In genomic region chr20:32762754-32763201, GRCh38 we compare ENCODE assay signal across 1 cellular context.
TF ChIP-seq lines count a peak whose summit lies in the region.

No MANE protein-coding gene starts in this region.

TF ChIP-seq in HepG2, 621 proteins besides CTCF, POLR2A, EP300 and RAD21 (continues in another document):
- TF ChIP-seq ZNF629 (CRISPR knock-in tag; conservative IDR thresholded peaks at IDR 0.05), result no peak
- no peak for TF ChIP-seq ZSCAN31 (CRISPR knock-in tag; IDR thresholded peaks at IDR 0.05; ENCODE audit: low read depth)
- TF ChIP-seq, protein P1, sequence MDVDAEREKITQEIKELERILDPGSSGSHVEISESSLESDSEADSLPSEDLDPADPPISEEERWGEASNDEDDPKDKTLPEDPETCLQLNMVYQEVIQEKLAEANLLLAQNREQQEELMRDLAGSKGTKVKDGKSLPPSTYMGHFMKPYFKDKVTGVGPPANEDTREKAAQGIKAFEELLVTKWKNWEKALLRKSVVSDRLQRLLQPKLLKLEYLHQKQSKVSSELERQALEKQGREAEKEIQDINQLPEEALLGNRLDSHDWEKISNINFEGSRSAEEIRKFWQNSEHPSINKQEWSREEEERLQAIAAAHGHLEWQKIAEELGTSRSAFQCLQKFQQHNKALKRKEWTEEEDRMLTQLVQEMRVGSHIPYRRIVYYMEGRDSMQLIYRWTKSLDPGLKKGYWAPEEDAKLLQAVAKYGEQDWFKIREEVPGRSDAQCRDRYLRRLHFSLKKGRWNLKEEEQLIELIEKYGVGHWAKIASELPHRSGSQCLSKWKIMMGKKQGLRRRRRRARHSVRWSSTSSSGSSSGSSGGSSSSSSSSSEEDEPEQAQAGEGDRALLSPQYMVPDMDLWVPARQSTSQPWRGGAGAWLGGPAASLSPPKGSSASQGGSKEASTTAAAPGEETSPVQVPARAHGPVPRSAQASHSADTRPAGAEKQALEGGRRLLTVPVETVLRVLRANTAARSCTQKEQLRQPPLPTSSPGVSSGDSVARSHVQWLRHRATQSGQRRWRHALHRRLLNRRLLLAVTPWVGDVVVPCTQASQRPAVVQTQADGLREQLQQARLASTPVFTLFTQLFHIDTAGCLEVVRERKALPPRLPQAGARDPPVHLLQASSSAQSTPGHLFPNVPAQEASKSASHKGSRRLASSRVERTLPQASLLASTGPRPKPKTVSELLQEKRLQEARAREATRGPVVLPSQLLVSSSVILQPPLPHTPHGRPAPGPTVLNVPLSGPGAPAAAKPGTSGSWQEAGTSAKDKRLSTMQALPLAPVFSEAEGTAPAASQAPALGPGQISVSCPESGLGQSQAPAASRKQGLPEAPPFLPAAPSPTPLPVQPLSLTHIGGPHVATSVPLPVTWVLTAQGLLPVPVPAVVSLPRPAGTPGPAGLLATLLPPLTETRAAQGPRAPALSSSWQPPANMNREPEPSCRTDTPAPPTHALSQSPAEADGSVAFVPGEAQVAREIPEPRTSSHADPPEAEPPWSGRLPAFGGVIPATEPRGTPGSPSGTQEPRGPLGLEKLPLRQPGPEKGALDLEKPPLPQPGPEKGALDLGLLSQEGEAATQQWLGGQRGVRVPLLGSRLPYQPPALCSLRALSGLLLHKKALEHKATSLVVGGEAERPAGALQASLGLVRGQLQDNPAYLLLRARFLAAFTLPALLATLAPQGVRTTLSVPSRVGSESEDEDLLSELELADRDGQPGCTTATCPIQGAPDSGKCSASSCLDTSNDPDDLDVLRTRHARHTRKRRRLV (CRISPR knock-in tag; IDR thresholded peaks at IDR 0.05), result peak; percentile 65; the same call in 1 of the 2 replicates
- peak; percentile 52; the same call in 1 of the 2 replicates for TF ChIP-seq ZNF777 (CRISPR knock-in tag; IDR thresholded peaks at IDR 0.05)
- 0 out of 2 replicates have a peak, but pooled peaks have one; percentile 43 for TF ChIP-seq ZNF710 (CRISPR knock-in tag; IDR thresholded peaks at IDR 0.05; ENCODE audit: borderline replicate concordance)
- TF ChIP-seq, protein P2, sequence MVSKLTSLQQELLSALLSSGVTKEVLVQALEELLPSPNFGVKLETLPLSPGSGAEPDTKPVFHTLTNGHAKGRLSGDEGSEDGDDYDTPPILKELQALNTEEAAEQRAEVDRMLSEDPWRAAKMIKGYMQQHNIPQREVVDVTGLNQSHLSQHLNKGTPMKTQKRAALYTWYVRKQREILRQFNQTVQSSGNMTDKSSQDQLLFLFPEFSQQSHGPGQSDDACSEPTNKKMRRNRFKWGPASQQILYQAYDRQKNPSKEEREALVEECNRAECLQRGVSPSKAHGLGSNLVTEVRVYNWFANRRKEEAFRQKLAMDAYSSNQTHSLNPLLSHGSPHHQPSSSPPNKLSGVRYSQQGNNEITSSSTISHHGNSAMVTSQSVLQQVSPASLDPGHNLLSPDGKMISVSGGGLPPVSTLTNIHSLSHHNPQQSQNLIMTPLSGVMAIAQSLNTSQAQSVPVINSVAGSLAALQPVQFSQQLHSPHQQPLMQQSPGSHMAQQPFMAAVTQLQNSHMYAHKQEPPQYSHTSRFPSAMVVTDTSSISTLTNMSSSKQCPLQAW (CRISPR knock-in tag; IDR thresholded peaks at IDR 0.05), result peak; percentile 64; the same call in 1 of the 2 replicates
- TF ChIP-seq KAT8 (CRISPR knock-in tag; IDR thresholded peaks at IDR 0.05), result no peak
- TF ChIP-seq TBX3 (IDR thresholded peaks at IDR 0.05; ENCODE audit: borderline replicate concordance), result no peak
- TF ChIP-seq MTF2 (CRISPR knock-in tag; IDR thresholded peaks at IDR 0.05; ENCODE audit: borderline replicate concordance), result no peak
- peak; percentile 37; the same call in 1 of the 2 replicates for TF ChIP-seq ZNF441 (CRISPR knock-in tag; IDR thresholded peaks at IDR 0.05; ENCODE audit: borderline replicate concordance)
- TF ChIP-seq, protein P3, sequence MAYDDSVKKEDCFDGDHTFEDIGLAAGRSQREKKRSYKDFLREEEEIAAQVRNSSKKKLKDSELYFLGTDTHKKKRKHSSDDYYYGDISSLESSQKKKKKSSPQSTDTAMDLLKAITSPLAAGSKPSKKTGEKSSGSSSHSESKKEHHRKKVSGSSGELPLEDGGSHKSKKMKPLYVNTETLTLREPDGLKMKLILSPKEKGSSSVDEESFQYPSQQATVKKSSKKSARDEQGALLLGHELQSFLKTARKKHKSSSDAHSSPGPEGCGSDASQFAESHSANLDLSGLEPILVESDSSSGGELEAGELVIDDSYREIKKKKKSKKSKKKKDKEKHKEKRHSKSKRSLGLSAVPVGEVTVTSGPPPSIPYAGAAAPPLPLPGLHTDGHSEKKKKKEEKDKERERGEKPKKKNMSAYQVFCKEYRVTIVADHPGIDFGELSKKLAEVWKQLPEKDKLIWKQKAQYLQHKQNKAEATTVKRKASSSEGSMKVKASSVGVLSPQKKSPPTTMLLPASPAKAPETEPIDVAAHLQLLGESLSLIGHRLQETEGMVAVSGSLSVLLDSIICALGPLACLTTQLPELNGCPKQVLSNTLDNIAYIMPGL (CRISPR knock-in tag; IDR thresholded peaks at IDR 0.05; ENCODE audit: borderline replicate concordance in 1 of 2, low read depth in 1 of 2), result peak in 1 of 2 experiments; percentile 61; a peak in 2 of 4 replicates
- peak; percentile 81; the same call in 1 of the 2 replicates for TF ChIP-seq NRL (CRISPR knock-in tag; IDR thresholded peaks at IDR 0.05; ENCODE audit: borderline replicate concordance)
- no peak for TF ChIP-seq SETDB1 (CRISPR knock-in tag; IDR thresholded peaks at IDR 0.05; ENCODE audit: borderline replicate concordance)
- TF ChIP-seq BRCA1 (CRISPR knock-in tag; IDR thresholded peaks at IDR 0.05), result 0 out of 2 replicates have a peak, but pooled peaks have one; percentile 8
- TF ChIP-seq MLXIP (CRISPR knock-in tag; IDR thresholded peaks at IDR 0.05; ENCODE audit: borderline replicate concordance), result 0 out of 2 replicates have a peak, but pooled peaks have one; percentile 15
- no peak for TF ChIP-seq SNAPC5 (CRISPR knock-in tag; IDR thresholded peaks at IDR 0.05; ENCODE audit: borderline replicate concordance)
- TF ChIP-seq ZNF547 (CRISPR knock-in tag; IDR thresholded peaks at IDR 0.05), result peak; percentile 3
- TF ChIP-seq HNF4G (IDR thresholded peaks at IDR 0.05; ENCODE audit: borderline replicate concordance, low read depth, low read length), result no peak
- TF ChIP-seq HNF4G (CRISPR knock-in tag; IDR thresholded peaks at IDR 0.05; ENCODE audit: borderline replicate concordance, low read depth), result 0 out of 2 replicates have a peak, but pooled peaks have one; percentile 11
- TF ChIP-seq HIC2 (CRISPR knock-in tag; IDR thresholded peaks at IDR 0.05; ENCODE audit: low read depth), result 0 out of 2 replicates have a peak, but pooled peaks have one; percentile 28
- TF ChIP-seq CENPX (CRISPR knock-in tag; IDR thresholded peaks at IDR 0.05), result no peak
- no peak for TF ChIP-seq ATF6 (CRISPR knock-in tag; conservative IDR thresholded peaks at IDR 0.05)
- TF ChIP-seq FOXP1 (IDR thresholded peaks at IDR 0.05), result no peak
- no peak for TF ChIP-seq FOXP1 (CRISPR knock-in tag; IDR thresholded peaks at IDR 0.05)
- TF ChIP-seq, protein P4, sequence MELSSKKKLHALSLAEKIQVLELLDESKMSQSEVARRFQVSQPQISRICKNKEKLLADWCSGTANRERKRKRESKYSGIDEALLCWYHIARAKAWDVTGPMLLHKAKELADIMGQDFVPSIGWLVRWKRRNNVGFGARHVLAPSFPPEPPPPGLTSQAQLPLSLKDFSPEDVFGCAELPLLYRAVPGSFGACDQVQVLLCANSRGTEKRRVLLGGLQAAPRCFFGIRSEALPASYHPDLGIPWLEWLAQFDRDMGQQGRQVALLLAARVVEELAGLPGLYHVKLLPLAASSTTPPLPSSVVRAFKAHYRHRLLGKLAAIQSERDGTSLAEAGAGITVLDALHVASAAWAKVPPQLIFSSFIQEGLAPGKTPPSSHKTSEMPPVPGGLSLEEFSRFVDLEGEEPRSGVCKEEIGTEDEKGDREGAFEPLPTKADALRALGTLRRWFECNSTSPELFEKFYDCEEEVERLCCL (CRISPR knock-in tag; IDR thresholded peaks at IDR 0.05; ENCODE audit: borderline replicate concordance), result 0 out of 2 replicates have a peak, but pooled peaks have one; percentile 16
- TF ChIP-seq ZNF224 (CRISPR knock-in tag; IDR thresholded peaks at IDR 0.05), result no peak; the same call in none of the 2 replicates
- no peak for TF ChIP-seq PAWR (CRISPR knock-in tag; IDR thresholded peaks at IDR 0.05; ENCODE audit: borderline replicate concordance)
- no peak for TF ChIP-seq POLR2AphosphoS2 (IDR thresholded peaks at IDR 0.05; ENCODE audit: low read depth, low read length)
- 0 out of 2 replicates have a peak, but pooled peaks have one; percentile 7 for TF ChIP-seq ERF (CRISPR knock-in tag; IDR thresholded peaks at IDR 0.05)
- TF ChIP-seq ZNF713 (CRISPR knock-in tag; IDR thresholded peaks at IDR 0.05), result 0 out of 2 replicates have a peak, but pooled peaks have one; percentile 10
- TF ChIP-seq ZNF761 (CRISPR knock-in tag; conservative IDR thresholded peaks at IDR 0.05), result peak; percentile 67; the same call in 1 of the 2 replicates
- TF ChIP-seq ZNF564 (CRISPR knock-in tag; IDR thresholded peaks at IDR 0.05), result no peak
- TF ChIP-seq TBP (CRISPR knock-in tag; IDR thresholded peaks at IDR 0.05), result no peak
- no peak for TF ChIP-seq KAT2B (IDR thresholded peaks at IDR 0.05; ENCODE audit: borderline replicate concordance, low read depth, low read length)
- TF ChIP-seq ZNF549 (CRISPR knock-in tag; IDR thresholded peaks at IDR 0.05), result no peak
- no peak for TF ChIP-seq CENPBD1 (CRISPR knock-in tag; IDR thresholded peaks at IDR 0.05; ENCODE audit: borderline replicate concordance, low read depth)
- TF ChIP-seq ZNF160 (CRISPR knock-in tag; IDR thresholded peaks at IDR 0.05), result 0 out of 2 replicates have a peak, but pooled peaks have one; percentile 6
- TF ChIP-seq KDM6A (CRISPR knock-in tag; IDR thresholded peaks at IDR 0.05; ENCODE audit: low read depth), result no peak
- no peak for TF ChIP-seq MAFG (CRISPR knock-in tag; IDR thresholded peaks at IDR 0.05)
- no peak for TF ChIP-seq ZNF816 (CRISPR knock-in tag; IDR thresholded peaks at IDR 0.05; ENCODE audit: borderline replicate concordance)
